Comparison of ENCODE assay signal across 18 cellular contexts in the genomic region with DNA sequence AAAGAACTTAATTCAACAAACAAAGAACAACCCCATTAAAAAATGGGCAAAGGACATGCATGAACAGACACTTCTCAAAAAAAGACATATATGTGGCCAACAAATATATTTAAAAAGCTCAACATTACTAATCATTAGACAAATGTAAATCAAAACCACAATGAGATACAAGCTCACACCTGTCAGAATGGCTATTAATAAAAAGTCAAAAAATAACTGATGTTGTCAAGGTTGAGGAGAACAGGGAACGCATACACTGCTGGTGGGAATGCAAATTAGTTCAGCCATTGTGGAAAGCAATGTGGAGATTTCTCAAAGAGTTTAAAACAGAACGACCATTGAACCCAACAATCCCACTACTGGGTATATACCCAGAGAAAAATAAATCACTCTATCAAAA. TPM values are rescaled to one million over a fixed set of nuclear protein-coding genes. Genes with fewer than 3 reads are reported as not detected.
A peak's percentile ranks its signal among the peaks of the same experiment; 100 is the strongest.
DNase-seq lines count a peak whose midpoint lies in the region; ATAC-seq, FAIRE-seq and TF ChIP-seq lines count a peak whose summit lies in the region.
"Had no signal": no experiment of that assay in that cellular context is flagged by ENCODE, and none has a peak within 500 bp of the region (broad histone marks: within the 10 kb centered on the region; RNA-seq: fewer than 3 reads in every experiment).

No MANE protein-coding gene starts in this region.

- H4K20me1 ChIP-seq in GM12878 (ENCODE audit: control insufficient read depth, insufficient read depth): no peaks in the 10 kb centered on the region

- H3K36me3 ChIP-seq in GM12878 (ENCODE audit: control insufficient read depth in 2 of 2, insufficient read depth in 2 of 2, low read length in 1 of 2): peaks cover 0 to 4% of the 10 kb centered on the region in 2 experiments; a peak in 1 of 4 replicates
- H3K36me3 ChIP-seq: gastrocnemius medialis had no signal

- peak overlapping the region; percentile 63 for H2AFZ ChIP-seq in GM12878 (ENCODE audit: control insufficient read depth, low read depth, low read length)

- peaks cover 19% of the 10 kb centered on the region; the same call in 1 of the 2 replicates for H3K4me1 ChIP-seq in GM12878 (ENCODE audit: control insufficient read depth, insufficient read depth, low read length)

- H3K4me3 Mint-ChIP-seq in MCF 10A (ENCODE audit: unreplicated experiment) (no peak overlapping the region), nephron progenitor cell (no peak overlapping the region)
- H3K4me3 Mint-ChIP-seq: activated naive CD8-positive, alpha-beta T cell treated with anti-CD3 and anti-CD28 coated beads for 36 hours; central memory CD8-positive, alpha-beta T cell; natural killer cell had no signal

- SMC1A ChIA-PET in GM12878 (lab: Charles Lee; ENCODE audit: uncharacterized antibody, unreplicated experiment): interaction anchor here (1.1 to 2.0 kb wide), 5 partner anchors 8 to 71 kb away, joined by 3 to 8 read pairs (median 4); no protein-coding TSS in a partner anchor

- H3K9me3 Mint-ChIP-seq in MCF 10A (ENCODE audit: unreplicated experiment) (no peaks in the 10 kb centered on the region), nephron progenitor cell (no peaks in the 10 kb centered on the region)
- H3K9me3 Mint-ChIP-seq: activated naive CD8-positive, alpha-beta T cell treated with anti-CD3 and anti-CD28 coated beads for 36 hours; central memory CD8-positive, alpha-beta T cell; natural killer cell had no signal

- TF ChIP-seq RAD21 in GM12878 (IDR thresholded peaks at IDR 0.05; ENCODE audit: insufficient read depth, low read depth, low read length): no peak

- peaks cover 6% of the 10 kb centered on the region for H3K36me3 Mint-ChIP-seq in MCF 10A (ENCODE audit: insufficient read depth, unreplicated experiment)
- peaks cover 26% of the 10 kb centered on the region for H3K36me3 Mint-ChIP-seq in nephron progenitor cell (ENCODE audit: low read depth)

- 3% methylated on average over 2 of the region's 2 CpGs for WGBS in GM12878 (ENCODE audit: insufficient coverage, insufficient replicate concordance, low lambda C conversion rate, missing lambda C conversion rate)

- TF ChIP-seq POLR2A in GM12878 (IDR thresholded peaks at IDR 0.05; ENCODE audit: low read depth, low read length): no peak

- H3K27me3 Mint-ChIP-seq in MCF 10A (ENCODE audit: insufficient read depth, unreplicated experiment) (no peaks in the 10 kb centered on the region), nephron progenitor cell (ENCODE audit: low read depth, poor library complexity) (no peaks in the 10 kb centered on the region)
- H3K27me3 Mint-ChIP-seq: activated naive CD8-positive, alpha-beta T cell treated with anti-CD3 and anti-CD28 coated beads for 36 hours; central memory CD8-positive, alpha-beta T cell had no signal

- no peaks in the 10 kb centered on the region for H3K27me3 ChIP-seq in GM12878 (replicated peaks in 1 of 2; ENCODE audit: control insufficient read depth in 2 of 2, insufficient read depth in 2 of 2, low read length in 1 of 2)
- H3K27me3 ChIP-seq: gastrocnemius medialis had no signal

- no peaks in the 10 kb centered on the region for H3K4me1 Mint-ChIP-seq in MCF 10A (ENCODE audit: insufficient read depth, unreplicated experiment)
- H3K4me1 Mint-ChIP-seq in nephron progenitor cell: peaks cover 15% of the 10 kb centered on the region

- no peak for TF ChIP-seq CTCF in GM12878 (IDR thresholded peaks at IDR 0.05 in 2 of 3, conservative IDR thresholded peaks at IDR 0.05 in 1 of 3; ENCODE audit: control insufficient read depth in 2 of 3, extremely low read depth in 1 of 3, insufficient read depth in 1 of 3, low read depth in 3 of 3, low read length in 3 of 3)
- TF ChIP-seq CTCF in MCF 10A (IDR thresholded peaks at IDR 0.05; ENCODE audit: unreplicated experiment): no peak
- TF ChIP-seq CTCF in nephron progenitor cell (IDR thresholded peaks at IDR 0.05): no peak

- peak overlapping the region; percentile 79 for H3K27ac ChIP-seq in GM12878 (ENCODE audit: control insufficient read depth, insufficient read depth)
- H3K27ac ChIP-seq: gastrocnemius medialis had no signal

- H3K9me3 ChIP-seq in GM12878 (replicated peaks; ENCODE audit: control insufficient read depth, insufficient read depth, low read length): peaks cover 3% of the 10 kb centered on the region; the same call in 2 of the 3 replicates
- H3K9me3 ChIP-seq: gastrocnemius medialis had no signal

- ATAC-seq in GM18909 (IDR thresholded peaks at IDR 0.05; ENCODE audit: poor library complexity, unreplicated experiment): peak; percentile 74
- ATAC-seq in GM21723 (IDR thresholded peaks at IDR 0.05; ENCODE audit: unreplicated experiment): peak; percentile 51
- ATAC-seq in HG03135 (IDR thresholded peaks at IDR 0.05; ENCODE audit: unreplicated experiment): peak; percentile 66
- ATAC-seq in GM12878: peak; percentile 58
- ATAC-seq: gastrocnemius medialis, natural killer cell had no signal

- BruUV-seq in GM12878 (replicated peaks; lab: Mats Ljungman, UMichigan) (no TSS peak), MCF 10A (replicated peaks; lab: Mats Ljungman, UMichigan) (no TSS peak)

- peaks cover 13% of the 10 kb centered on the region for H3K79me2 ChIP-seq in GM12878 (ENCODE audit: control insufficient read depth, insufficient read depth, low read length)

- peak; percentile 75 for FAIRE-seq in GM12878 (lab: Jason Lieb, UNC)
- FAIRE-seq: endometrium had no signal

- H3K4me3 ChIP-seq in GM12878: peak overlapping the region; percentile 64; the same call in 1 of the 2 replicates
- H3K4me3 ChIP-seq: gastrocnemius medialis, lung had no signal

- intact Hi-C loops in GM12878 (cut with micrococcal nuclease; ENCODE audit: unreplicated experiment): no loop called here
- intact Hi-C loops in MCF 10A (cut with micrococcal nuclease): no loop called here

- no peak overlapping the region for H3K27ac Mint-ChIP-seq in MCF 10A (ENCODE audit: low read depth, unreplicated experiment)
- no peak overlapping the region for H3K27ac Mint-ChIP-seq in nephron progenitor cell
- H3K27ac Mint-ChIP-seq: activated naive CD8-positive, alpha-beta T cell treated with anti-CD3 and anti-CD28 coated beads for 36 hours; natural killer cell had no signal

- TF ChIP-seq EP300 in GM12878 (IDR thresholded peaks at IDR 0.05; ENCODE audit: borderline replicate concordance in 1 of 2, control insufficient read depth in 1 of 2, low read depth in 2 of 2, low read length in 2 of 2): no peak; a peak in 1 of 4 replicates

- in situ Hi-C loops in GM12878 (cut with MboI): no loop called here

- CTCF ChIA-PET in GM12878 (lab: Yijun Ruan, JAX): interaction anchor here (0.7 to 2.7 kb wide), 2 partner anchors 11 to 19 kb away, joined by 3 to 8 read pairs; a partner anchor contains a TSS
- CTCF ChIA-PET in MCF 10A (lab: Yijun Ruan, JAX): interaction anchor here (2.2 kb wide), 1 partner anchor 19 kb away, joined by 7 read pairs; a partner anchor contains a TSS

- H3K4me2 ChIP-seq in GM12878 (ENCODE audit: control insufficient read depth, insufficient read depth): peak overlapping the region; percentile 89

- RAD21 ChIA-PET in GM12878 (lab: Charles Lee; ENCODE audit: unreplicated experiment): interaction anchor here (1.3 to 3.5 kb wide), 3 partner anchors 19 to 188 kb away, joined by 6 to 10 read pairs (median 6); a partner anchor contains a TSS

- POLR2A ChIA-PET in GM12878 (lab: Charles Lee) (no interaction called here), MCF 10A (lab: Yijun Ruan, JAX) (no interaction called here)

- no peak for DNase-seq in GM12878 (ENCODE audit: low read depth, low spot score)
- no peak for DNase-seq in MCF 10A (ENCODE audit: unreplicated experiment)
- DNase-seq in NCI-H2196 treated with DMSO at 0.1 percent for 48 hours (lab: John Stamatoyannopoulos, UW; ENCODE audit: unreplicated experiment): no peak
- DNase-seq in nephron progenitor cell: no peak
- DNase-seq in stimulated activated CD4-positive, alpha-beta T cell treated with anti-CD3 and anti-CD28 coated beads, Interleukin-4, amount 100 ng/mL, for 1 hour: no peak
- DNase-seq: activated CD8-positive, alpha-beta memory T cell treated with anti-CD3 and anti-CD28 coated beads, Interleukin-2, amount 50 U/mL, for 4 hours; activated naive CD8-positive, alpha-beta T cell treated with anti-CD3 and anti-CD28 coated beads for 36 hours; gastrocnemius medialis; natural killer cell; NCI-H1417; NCI-H345; stimulated activated CD4-positive, alpha-beta T cell treated with anti-CD3 and anti-CD28 coated beads, Interleukin-2, amount 100 ng/mL, for 24 hours had no signal

- peak overlapping the region; percentile 46 for H3K9ac ChIP-seq in GM12878 (ENCODE audit: control insufficient read depth, insufficient read depth, low read length)

TF ChIP-seq in GM12878, 131 proteins besides CTCF, POLR2A, EP300 and RAD21 (continues in another document):
- TF ChIP-seq NR2C2 (IDR thresholded peaks at IDR 0.05; ENCODE audit: borderline replicate concordance, control insufficient read depth, insufficient read length, low read depth) (no peak), ATF7 (IDR thresholded peaks at IDR 0.05; ENCODE audit: low read depth) (0 out of 2 replicates have a peak, but pooled peaks have one; percentile 20), PML (IDR thresholded peaks at IDR 0.05; ENCODE audit: low read length) (no peak), POU2F2 (IDR thresholded peaks at IDR 0.05; ENCODE audit: borderline replicate concordance, low read depth, low read length) (0 out of 3 replicates have a peak, but pooled peaks have one; percentile 21)

RNA-seq across cellular contexts. Expression of a gene that starts 19.1 kb away (rescaled TPM):
- total RNA-seq in GM12878 (2013; cell fraction: nucleolus; rRNA removed): 24.6 and 29.8 TPM in 2 replicates
- 16.2 and 16.3 TPM in 2 replicates for total RNA-seq in GM12878 (2014; rRNA removed)
- total RNA-seq in GM12878 (2014; rRNA removed; fragmentation: Illumina TruSeq; extraction: Trizol): 17.4 and 19.4 TPM in 2 replicates
- total RNA-seq in GM12878 (2021): 20.1 and 20.8 TPM in 2 replicates
- polyA plus RNA-seq in GM12878 (2011; ENCODE audit: low read depth): 4.7 TPM
- polyA plus RNA-seq in GM12878 (2011; rRNA removed): 6.2 and 8.9 TPM in 2 replicates
- 3.1 and 3.5 TPM in 2 replicates for polyA plus RNA-seq in GM12878 (2011; cell fraction: cytosol; rRNA removed)
- 3.2 and 5.6 TPM in 2 replicates for polyA plus RNA-seq in GM12878 (2011; cell fraction: nucleus; rRNA removed)
- 6.7 and 7.2 TPM in 2 replicates for polyA plus RNA-seq in GM12878 (2012)
- polyA plus RNA-seq in GM12878 (2014; fragmentation: Illumina TruSeq; extraction: Trizol): 14.5 and 15.6 TPM in 2 replicates
- polyA plus RNA-seq in GM12878 (2014; fragmentation: Nextera tagmentation; extraction: Ambion mirVana): 1 to 10 TPM; 4.7 to 6.2 TPM
- 12.4 and 14.4 TPM in 2 replicates for polyA plus RNA-seq in GM12878 (2014; rRNA removed)
- polyA plus RNA-seq in GM12878 (2016; fragmentation: Nextera tagmentation; extraction: Ambion mirVana): 10 to 100 TPM in 1 of 2 experiments, 1 to 10 TPM in 1; 5.6 to 11.2 TPM
- polyA minus RNA-seq in GM12878 (2011; rRNA and poly(A)+ RNA removed): 7.8 and 13.1 TPM in 2 replicates
- 3.9 and 4.9 TPM in 2 replicates for polyA minus RNA-seq in GM12878 (2011; cell fraction: cytosol; rRNA and poly(A)+ RNA removed)
- polyA minus RNA-seq in GM12878 (2011; cell fraction: nucleus; rRNA and poly(A)+ RNA removed): 5.9 and 13.4 TPM in 2 replicates
- total RNA-seq in MCF 10A (2022): 4.9 and 5.0 TPM in 2 replicates
